Comparison of ENCODE assay signal across 16 cellular contexts in genomic region chr2:216002693-216003092, GRCh38. TPM values are rescaled to one million over a fixed set of nuclear protein-coding genes. Genes with fewer than 3 reads are reported as not detected.
DNase-seq lines count a peak whose midpoint lies in the region; ATAC-seq and TF ChIP-seq lines count a peak whose summit lies in the region.
"Had no signal": no experiment of that assay in that cellular context is flagged by ENCODE, and none has a peak within 500 bp of the region (broad histone marks: within the 10 kb centered on the region; RNA-seq: fewer than 3 reads in every experiment).

No MANE protein-coding gene starts in this region.

- WGBS in esophagus squamous epithelium, 2 donors = 72 to 79% methylated on average over 2 of the region's 2 CpGs

- intact Hi-C loops in natural killer cell (cut with micrococcal nuclease) (no loop called here), esophagus squamous epithelium (cut with DNase I) (no loop called here)

- no peaks in the 10 kb centered on the region for H3K27me3 Mint-ChIP-seq in natural killer cell treated with Interleukin-12 subunit alpha and Interleukin-12 subunit beta and Interleukin-15 and Interleukin-18, amount 100 ng/mL, for 72 hours
- H3K27me3 Mint-ChIP-seq in natural killer cell (ENCODE audit: low read depth in 2 of 2) (no peaks in the 10 kb centered on the region), WTC11 (ENCODE audit: low read depth) (no peaks in the 10 kb centered on the region), type B pancreatic cell (no peaks in the 10 kb centered on the region)

- H3K27me3 ChIP-seq in esophagus squamous epithelium = no peaks in the 10 kb centered on the region
- H3K27me3 ChIP-seq in SJCRH30 = no peaks in the 10 kb centered on the region
- H3K27me3 ChIP-seq: colonic mucosa, gastroesophageal sphincter, thyroid gland had no signal

- POLR2A ChIA-PET in WTC11 (lab: Charles Lee) = no interaction called here

- no peaks in the 10 kb centered on the region for H3K36me3 Mint-ChIP-seq in natural killer cell treated with Interleukin-12 subunit alpha and Interleukin-12 subunit beta and Interleukin-15 and Interleukin-18, amount 100 ng/mL, for 72 hours
- no peaks in the 10 kb centered on the region for H3K36me3 Mint-ChIP-seq in natural killer cell
- H3K36me3 Mint-ChIP-seq in WTC11 = no peaks in the 10 kb centered on the region
- no peaks in the 10 kb centered on the region for H3K36me3 Mint-ChIP-seq in type B pancreatic cell

- H3K9me3 ChIP-seq in esophagus squamous epithelium (no peaks in the 10 kb centered on the region), SJCRH30 (replicated peaks) (no peaks in the 10 kb centered on the region)
- H3K9me3 ChIP-seq: colonic mucosa, gastroesophageal sphincter, thyroid gland had no signal

- CTCF ChIA-PET in WTC11 (lab: Charles Lee) = interaction anchor here (0.9 to 1.5 kb wide), 3 partner anchors 10 to 53 kb away, joined by 3 to 6 read pairs (median 4); no protein-coding TSS in a partner anchor

- H3K4me1 ChIP-seq in esophagus squamous epithelium = peaks cover 9 to 74% (median 11%) of the 10 kb centered on the region in 3 donors
- peaks cover 23% of the 10 kb centered on the region; the same call in 1 of the 2 replicates for H3K4me1 ChIP-seq in SJCRH30
- H3K4me1 ChIP-seq: colonic mucosa, thyroid gland had no signal

- H3K27ac Mint-ChIP-seq in natural killer cell treated with Interleukin-12 subunit alpha and Interleukin-12 subunit beta and Interleukin-15 and Interleukin-18, amount 100 ng/mL, for 72 hours = peak overlapping the region; percentile 26
- no peak overlapping the region for H3K27ac Mint-ChIP-seq in natural killer cell
- H3K27ac Mint-ChIP-seq in WTC11 = peak overlapping the region; percentile 64
- H3K27ac Mint-ChIP-seq in type B pancreatic cell = peak overlapping the region; percentile 70

- no peak for DNase-seq in natural killer cell treated with Interleukin-12 subunit alpha and Interleukin-12 subunit beta and Interleukin-15 and Interleukin-18, amount 100 ng/mL, for 72 hours (ENCODE audit: low spot score)
- no peak for DNase-seq in natural killer cell
- DNase-seq in WTC11 (ENCODE audit: low spot score) = no peak
- no peak for DNase-seq in esophagus squamous epithelium (lab: John Stamatoyannopoulos, UW)
- no peak for DNase-seq in type B pancreatic cell (ENCODE audit: extremely low spot score, unreplicated experiment)
- DNase-seq in SW480 (ENCODE audit: low spot score) = no peak
- DNase-seq in SJCRH30 = no peak
- DNase-seq: activated CD4-positive, alpha-beta T cell treated with anti-CD3 and anti-CD28 coated beads, Interleukin-2, amount 50 U/mL, for 4 hours; colonic mucosa; NCI-H2029; stimulated activated CD4-positive, alpha-beta T cell treated with anti-CD3 and anti-CD28 coated beads, Interleukin-4, amount 100 ng/mL, for 24 hours; thyroid gland had no signal

- H3K27ac ChIP-seq in esophagus squamous epithelium (peak overlapping the region in 3 of 4 donors; percentile 45 to 75 (median 55)), SJCRH30 (no peak overlapping the region)
- H3K27ac ChIP-seq: colonic mucosa, epithelial cell of prostate, gastroesophageal sphincter, parathyroid adenoma, thyroid gland had no signal

- no peak for TF ChIP-seq POLR2A in esophagus squamous epithelium (IDR thresholded peaks at IDR 0.05)

- H3K4me3 ChIP-seq in esophagus squamous epithelium (no peak overlapping the region), SJCRH30 (no peak overlapping the region)
- H3K4me3 ChIP-seq: colonic mucosa, gastroesophageal sphincter, thyroid gland had no signal

- no peak for ATAC-seq in natural killer cell treated with Interleukin-12 subunit alpha and Interleukin-12 subunit beta and Interleukin-15 and Interleukin-18, amount 100 ng/mL, for 72 hours
- ATAC-seq in natural killer cell (no peak), WTC11 (no peak), SK-N-SH treated with all-trans-retinoic acid at 6 μM for 48 hours (no peak)
- ATAC-seq: gastroesophageal sphincter had no signal

- peak overlapping the region; percentile 11 for H3K4me3 Mint-ChIP-seq in natural killer cell treated with Interleukin-12 subunit alpha and Interleukin-12 subunit beta and Interleukin-15 and Interleukin-18, amount 100 ng/mL, for 72 hours
- no peak overlapping the region for H3K4me3 Mint-ChIP-seq in natural killer cell
- H3K4me3 Mint-ChIP-seq in WTC11 = no peak overlapping the region
- peak overlapping the region; percentile 21 for H3K4me3 Mint-ChIP-seq in type B pancreatic cell

- TF ChIP-seq CTCF in natural killer cell (IDR thresholded peaks at IDR 0.05) = no peak
- no peak for TF ChIP-seq CTCF in WTC11 (IDR thresholded peaks at IDR 0.05)
- no peak for TF ChIP-seq CTCF in esophagus squamous epithelium (IDR thresholded peaks at IDR 0.05)
- no peak for TF ChIP-seq CTCF in type B pancreatic cell (conservative IDR thresholded peaks at IDR 0.05)

- H3K4me1 Mint-ChIP-seq in natural killer cell treated with Interleukin-12 subunit alpha and Interleukin-12 subunit beta and Interleukin-15 and Interleukin-18, amount 100 ng/mL, for 72 hours (ENCODE audit: low read depth in 2 of 2) = peaks cover 36 to 40% of the 10 kb centered on the region in 2 donors
- H3K4me1 Mint-ChIP-seq in natural killer cell (peaks cover 41 to 43% of the 10 kb centered on the region in 2 donors), WTC11 (peaks cover 48% of the 10 kb centered on the region), type B pancreatic cell (ENCODE audit: unreplicated experiment) (peaks cover 21% of the 10 kb centered on the region)

- H3K36me3 ChIP-seq in esophagus squamous epithelium (peaks cover 0 to 18% (median 0%) of the 10 kb centered on the region in 3 donors), SJCRH30 (no peaks in the 10 kb centered on the region)
- H3K36me3 ChIP-seq: colonic mucosa, thyroid gland had no signal

- H3K9me3 Mint-ChIP-seq in natural killer cell treated with Interleukin-12 subunit alpha and Interleukin-12 subunit beta and Interleukin-15 and Interleukin-18, amount 100 ng/mL, for 72 hours = peaks cover 3% of the 10 kb centered on the region
- no peaks in the 10 kb centered on the region for H3K9me3 Mint-ChIP-seq in natural killer cell
- no peaks in the 10 kb centered on the region for H3K9me3 Mint-ChIP-seq in WTC11
- no peaks in the 10 kb centered on the region for H3K9me3 Mint-ChIP-seq in type B pancreatic cell

TF ChIP-seq in WTC11, 78 proteins besides CTCF, POLR2A, EP300 and RAD21 (continues in another document):
- TF ChIP-seq ERG (CRISPR knock-in tag; IDR thresholded peaks at IDR 0.05) (no peak), NFE2L1 (CRISPR knock-in tag; IDR thresholded peaks at IDR 0.05) (no peak), RORB (CRISPR knock-in tag; IDR thresholded peaks at IDR 0.05) (no peak), RELA (CRISPR knock-in tag; IDR thresholded peaks at IDR 0.05; ENCODE audit: borderline replicate concordance) (no peak), GRHL2 (CRISPR knock-in tag; IDR thresholded peaks at IDR 0.05; ENCODE audit: insufficient replicate concordance, severe bottlenecking) (no peak)

TF ChIP-seq in SK-N-SH treated with all-trans-retinoic acid at 6 μM for 48 hours, 23 proteins besides CTCF, POLR2A, EP300 and RAD21:
- TF ChIP-seq OSR1 (CRISPR knock-in tag; IDR thresholded peaks at IDR 0.05) (no peak), ZNF565 (CRISPR knock-in tag; conservative IDR thresholded peaks at IDR 0.05; ENCODE audit: low read depth) (no peak), ZC3H10 (CRISPR knock-in tag; IDR thresholded peaks at IDR 0.05) (no peak), ARNTL (CRISPR knock-in tag; IDR thresholded peaks at IDR 0.05; ENCODE audit: borderline replicate concordance, low read depth) (no peak), ZFP30 (CRISPR knock-in tag; IDR thresholded peaks at IDR 0.05) (no peak), CREB5 (CRISPR knock-in tag; IDR thresholded peaks at IDR 0.05; ENCODE audit: low read depth) (no peak), RARB (CRISPR knock-in tag; IDR thresholded peaks at IDR 0.05) (no peak), CSRNP3 (CRISPR knock-in tag; IDR thresholded peaks at IDR 0.05) (no peak), ZNF8 (CRISPR knock-in tag; IDR thresholded peaks at IDR 0.05) (no peak), ZNF70 (CRISPR knock-in tag; IDR thresholded peaks at IDR 0.05) (no peak), TCF4 (CRISPR knock-in tag; IDR thresholded peaks at IDR 0.05; ENCODE audit: borderline replicate concordance) (no peak)

RNA-seq across cellular contexts. Expression of gene MREG, which starts 10.7 kb away (rescaled TPM):
- 10 to 100 TPM in 1 of 2 donors, 1 to 10 TPM in 1; 9.2 to 14.6 TPM for total RNA-seq in natural killer cell treated with Interleukin-12 subunit alpha and Interleukin-12 subunit beta and Interleukin-15 and Interleukin-18, amount 100 ng/mL, for 72 hours
- total RNA-seq in natural killer cell = 1 to 10 TPM; 4.0 to 9.8 (median 6.8) TPM
- total RNA-seq in WTC11 (2021) = 22.4 to 23.8 TPM (median 23.0 TPM) in 3 replicates
- total RNA-seq in esophagus squamous epithelium = 10 to 100 TPM; 37.0 to 71.2 (median 40.5) TPM
- total RNA-seq in type B pancreatic cell (ENCODE audit: low replicate concordance) = 15.7 and 21.2 TPM in 2 replicates
- total RNA-seq in SJCRH30 (2014; rRNA removed; shearing (Covaris generic)) = 10.3 and 11.1 TPM in 2 replicates

Comparison
In these comparisons a context has a peak if more than half of its experiments do, and no peak if none do; other contexts are left out.
1. H3K27ac Mint-ChIP-seq: peak in natural killer cell treated with Interleukin-12 subunit alpha and Interleukin-12 subunit beta and Interleukin-15 and Interleukin-18, amount 100 ng/mL, for 72 hours (2 of 2), WTC11 (single experiment) and type B pancreatic cell (single experiment); none in natural killer cell (0 of 2).
2. H3K4me3 Mint-ChIP-seq: peak in natural killer cell treated with Interleukin-12 subunit alpha and Interleukin-12 subunit beta and Interleukin-15 and Interleukin-18, amount 100 ng/mL, for 72 hours (single experiment) and type B pancreatic cell (single experiment); none in natural killer cell (single experiment) and WTC11 (single experiment).